In genomic region chr13:42102961-42103688, GRCh38 we compare ENCODE assay signal across 18 cellular contexts. TPM values are rescaled to one million over a fixed set of nuclear protein-coding genes. Genes with fewer than 3 reads are reported as not detected.
DNase-seq lines count a peak whose midpoint lies in the region; ATAC-seq and TF ChIP-seq lines count a peak whose summit lies in the region.
"Had no signal": no experiment of that assay in that cellular context is flagged by ENCODE, and none has a peak within 500 bp of the region (broad histone marks: within the 10 kb centered on the region; RNA-seq: fewer than 3 reads in every experiment).

No MANE protein-coding gene starts in this region.

- H3K4me3 ChIP-seq in MG63 (no peak overlapping the region), left lung (no peak overlapping the region)
- H3K4me3 ChIP-seq: BLaER1, SJSA1 had no signal

- ATAC-seq in left lung = no peak
- ATAC-seq: HepG2; natural killer cell treated with Interleukin-12 subunit alpha and Interleukin-12 subunit beta and Interleukin-15 and Interleukin-18, amount 100 ng/mL, for 72 hours had no signal

- H3K27me3 ChIP-seq in MG63 = no peaks in the 10 kb centered on the region
- H3K27me3 ChIP-seq in left lung = no peaks in the 10 kb centered on the region
- H3K27me3 ChIP-seq: BLaER1, SJSA1 had no signal

- no peaks in the 10 kb centered on the region; the same call in 1 of the 2 replicates for H3K9me3 ChIP-seq in MG63
- no peaks in the 10 kb centered on the region for H3K9me3 ChIP-seq in left lung
- H3K9me3 ChIP-seq: SJSA1 had no signal

- DNase-seq in ELR (ENCODE audit: low read depth) = peak; percentile 33
- DNase-seq in MG63 = peak; percentile 63
- peak; percentile 14 for DNase-seq in cerebellar cortex (ENCODE audit: low spot score)
- peak; percentile 20 for DNase-seq in non-pigmented ciliary epithelial cell (ENCODE audit: low read depth)
- DNase-seq in left lung = no peak
- no peak for DNase-seq in globus pallidus (ENCODE audit: low spot score)
- DNase-seq in NCI-H1930 (lab: John Stamatoyannopoulos, UW) = no peak
- DNase-seq: effector memory CD4-positive, alpha-beta T cell; hypothalamus; kidney glomerular epithelial cell; MM.1S; NCI-H1694 treated with DMSO at 0.1 percent for 48 hours; NCI-H524; stimulated activated CD4-positive, alpha-beta T cell treated with anti-CD3 and anti-CD28 coated beads, Interleukin-2, amount 100 ng/mL, for 48 hours had no signal

- no peak overlapping the region for H3K27ac ChIP-seq in left lung
- H3K27ac ChIP-seq: BLaER1, SJSA1 had no signal

- no peaks in the 10 kb centered on the region for H3K4me1 ChIP-seq in left lung
- H3K4me1 ChIP-seq: BLaER1 had no signal

- TF ChIP-seq CTCF in left lung (IDR thresholded peaks at IDR 0.05) = no peak

- intact Hi-C loops in left lung (cut with DNase I) = no loop called here

- H3K36me3 ChIP-seq in MG63 (no peaks in the 10 kb centered on the region), left lung (no peaks in the 10 kb centered on the region)
- H3K36me3 ChIP-seq: SJSA1 had no signal

RNA-seq across cellular contexts. Expression of gene DGKH, which starts 54.7 kb away (rescaled TPM):
- 1.4 and 3.7 TPM in 2 replicates for total RNA-seq in MG63 (2014; rRNA removed; shearing (Covaris generic); ENCODE audit: low replicate concordance)
- total RNA-seq in left lung = 10 to 100 TPM; 15.4 to 17.1 TPM

Comparison
In these comparisons a context has a peak if more than half of its experiments do, and no peak if none do; other contexts are left out.
1. DNase-seq: peak in ELR (single experiment), MG63 (single experiment), cerebellar cortex (single experiment) and non-pigmented ciliary epithelial cell (single experiment); none in left lung (0 of 2), globus pallidus (single experiment) and NCI-H1930 (0 of 2).